In genomic region chr9:122904823-122905710, GRCh38 we compare ENCODE assay signal across 8 cellular contexts. TPM values are rescaled to one million over a fixed set of nuclear protein-coding genes. Genes with fewer than 3 reads are reported as not detected.
DNase-seq lines count a peak whose midpoint lies in the region; ATAC-seq and TF ChIP-seq lines count a peak whose summit lies in the region.

Gene RC3H2 (minus strand): TSS chr9:122905359. CDS start chr9:122897509, 7,850 bp downstream.

- H3K4me3 ChIP-seq in breast epithelium: peak within 1 kb of the TSS; percentile 90 to 96 (median 96)
- peak within 1 kb of the TSS; percentile 99 for H3K4me3 ChIP-seq in iPS-18a (ENCODE audit: low read length)
- peak within 1 kb of the TSS; percentile 85 for H3K4me3 ChIP-seq in skeletal muscle satellite cell (ENCODE audit: low read length)

- H3K9me3 ChIP-seq in breast epithelium (no peaks in the 10 kb centered on the region), iPS-18a (ENCODE audit: control insufficient read depth, low read depth, low read length) (no peaks in the 10 kb centered on the region), skeletal muscle satellite cell (replicated peaks; ENCODE audit: low read length) (no peaks in the 10 kb centered on the region)

- ATAC-seq in GM18870 (IDR thresholded peaks at IDR 0.05; ENCODE audit: unreplicated experiment) (peak; percentile 88), HG03135 (IDR thresholded peaks at IDR 0.05; ENCODE audit: unreplicated experiment) (peak; percentile 79)

- in situ Hi-C loops in ACHN (cut with HindIII; ENCODE audit: low pct_ligation_motif_present, low pct_unique_long_range_greater_than_20kb, low sequenced_read_pairs): no loop called here

- H3K4me1 ChIP-seq in breast epithelium (no peaks in the 10 kb centered on the region), iPS-18a (ENCODE audit: control insufficient read depth, low read depth, low read length) (peaks cover 11% of the 10 kb centered on the region), skeletal muscle satellite cell (ENCODE audit: control insufficient read depth, insufficient read depth, low read length) (peaks cover 16% of the 10 kb centered on the region)

- H3K4me2 ChIP-seq in skeletal muscle satellite cell (ENCODE audit: low read length): peak within 1 kb of the TSS; percentile 89

- peak; percentile 94 for TF ChIP-seq POLR2A in breast epithelium (IDR thresholded peaks at IDR 0.05)

- TF ChIP-seq CTCF in VCaP (conservative IDR thresholded peaks at IDR 0.05): no peak
- no peak for TF ChIP-seq CTCF in breast epithelium (IDR thresholded peaks at IDR 0.05)

- intact Hi-C loops in breast epithelium (cut with DNase I; ENCODE audit: low total_unique reads): no loop called here

- DNase-seq in ACHN: peak; percentile 99
- DNase-seq in NCI-H2196 treated with DMSO at 0.1 percent for 48 hours (lab: John Stamatoyannopoulos, UW; ENCODE audit: unreplicated experiment): peak; percentile 98
- DNase-seq in breast epithelium (ENCODE audit: low spot score in 2 of 2): peak; percentile 97 to 98

- H3K9ac ChIP-seq in iPS-18a (ENCODE audit: low read length) (peak within 1 kb of the TSS; percentile 100), skeletal muscle satellite cell (ENCODE audit: low read depth, low read length) (peak within 1 kb of the TSS; percentile 97)

- H3K27me3 ChIP-seq in breast epithelium (no peaks in the 10 kb centered on the region), iPS-18a (ENCODE audit: control insufficient read depth, insufficient read depth, low read length) (no peaks in the 10 kb centered on the region), skeletal muscle satellite cell (ENCODE audit: control insufficient read depth, insufficient read depth, low read length) (no peaks in the 10 kb centered on the region)

- H3K27ac ChIP-seq in VCaP: peak within 1 kb of the TSS; percentile 97
- H3K27ac ChIP-seq in breast epithelium: peak within 1 kb of the TSS; percentile 96 to 98
- peak within 1 kb of the TSS; percentile 92 for H3K27ac ChIP-seq in iPS-18a (ENCODE audit: low read length)

- H3K36me3 ChIP-seq in breast epithelium: no peaks in the 10 kb centered on the region
- peaks cover 4% of the 10 kb centered on the region for H3K36me3 ChIP-seq in iPS-18a (ENCODE audit: control insufficient read depth, low read depth, low read length)
- no peaks in the 10 kb centered on the region for H3K36me3 ChIP-seq in skeletal muscle satellite cell (ENCODE audit: insufficient read depth, low read length)

RNA-seq across cellular contexts. Expression of gene RC3H2, which starts in this region (rescaled TPM):
- 10 to 100 TPM; 38.6 to 44.6 (median 41.6) TPM for total RNA-seq in breast epithelium
- total RNA-seq in skeletal muscle satellite cell (2012; rRNA removed): 28.9 and 33.0 TPM in 2 replicates

Comparison
In these comparisons a context has a peak if more than half of its experiments do, and no peak if none do; other contexts are left out.
1. Peak in every context shown above with its lines: DNase-seq, ATAC-seq, H3K4me3 ChIP-seq and H3K27ac ChIP-seq.